8 cellular contexts compared by ENCODE assay signal in genomic region chr16:18591908-18592307, GRCh38. TPM values are rescaled to one million over a fixed set of nuclear protein-coding genes. Genes with fewer than 3 reads are reported as not detected.
DNase-seq lines count a peak whose midpoint lies in the region; FAIRE-seq and TF ChIP-seq lines count a peak whose summit lies in the region.
"Not testable (repeated sequence)": the region's sequence is repeated elsewhere in the genome, so short reads cannot be mapped to it uniquely, and the experiment has no call there.

No MANE protein-coding gene starts in this region.

- not testable (repeated sequence) for FAIRE-seq in D721Med (lab: Jason Lieb, UNC); RCC 7860 (lab: Jason Lieb, UNC); small intestine (lab: Jason Lieb, UNC)

- H3K27me3 Mint-ChIP-seq in HFFc6 (ENCODE audit: insufficient read depth); activated CD4-positive, alpha-beta memory T cell treated with anti-CD3 and anti-CD28 coated beads for 36 hours: not testable (repeated sequence)

- intact Hi-C loops in activated CD4-positive, alpha-beta memory T cell treated with anti-CD3 and anti-CD28 coated beads for 36 hours (cut with micrococcal nuclease), result not testable (repeated sequence)

- CTCF ChIA-PET in activated CD4-positive, alpha-beta memory T cell treated with anti-CD3 and anti-CD28 coated beads for 36 hours (lab: Charles Lee), result not testable (repeated sequence)

- H3K4me3 ChIP-seq in iPS DF 6.9 (ENCODE audit: low read length); small intestine (ENCODE audit: low read depth in 1 of 2, low read length in 2 of 2): not testable (repeated sequence)

- not testable (repeated sequence) for H3K9me3 Mint-ChIP-seq in HFFc6; activated CD4-positive, alpha-beta memory T cell treated with anti-CD3 and anti-CD28 coated beads for 36 hours

- DNase-seq in D721Med (ENCODE audit: insufficient read length, low spot score), result not testable (repeated sequence)
- DNase-seq in HFFc6 (peak; percentile 13), NCI-H2029 treated with DMSO at 0.1 percent for 48 hours (lab: John Stamatoyannopoulos, UW) (peak; percentile 16), RCC 7860 (ENCODE audit: low spot score) (peak; percentile 11), ecto neural progenitor cell (ENCODE audit: low spot score) (peak; percentile 53), iPS DF 6.9 (ENCODE audit: low read depth, low spot score) (peak; percentile 20), small intestine (peak; percentile 39)
- peak; percentile 12 for DNase-seq in activated CD4-positive, alpha-beta memory T cell treated with anti-CD3 and anti-CD28 coated beads for 36 hours

- not testable (repeated sequence) for H3K27ac ChIP-seq in iPS DF 6.9 (ENCODE audit: low read length); small intestine (ENCODE audit: low read depth in 1 of 2, low read length in 1 of 2)

- POLR2A ChIA-PET in activated CD4-positive, alpha-beta memory T cell treated with anti-CD3 and anti-CD28 coated beads for 36 hours (lab: Charles Lee), result not testable (repeated sequence)

- not testable (repeated sequence) for H3K4me1 Mint-ChIP-seq in HFFc6 (ENCODE audit: low read depth); activated CD4-positive, alpha-beta memory T cell treated with anti-CD3 and anti-CD28 coated beads for 36 hours (ENCODE audit: low read depth)

- H3K27me3 ChIP-seq in iPS DF 6.9 (ENCODE audit: control insufficient read depth, insufficient read depth, low read length); small intestine (ENCODE audit: control insufficient read depth in 2 of 2, insufficient read depth in 2 of 2, low read length in 2 of 2): not testable (repeated sequence)

- H3K36me3 ChIP-seq in iPS DF 6.9 (ENCODE audit: control insufficient read depth, insufficient read depth, low read length); small intestine (ENCODE audit: control insufficient read depth in 2 of 2, insufficient read depth in 2 of 2, low read length in 2 of 2): not testable (repeated sequence)

- H3K4me1 ChIP-seq in iPS DF 6.9 (ENCODE audit: control insufficient read depth, insufficient read depth, low read length); small intestine (ENCODE audit: control insufficient read depth in 2 of 2, insufficient read depth in 1 of 2, low read depth in 1 of 2, low read length in 1 of 2): not testable (repeated sequence)

- not testable (repeated sequence) for H3K4me3 Mint-ChIP-seq in HFFc6; activated CD4-positive, alpha-beta memory T cell treated with anti-CD3 and anti-CD28 coated beads for 36 hours

- not testable (repeated sequence) for H3K27ac Mint-ChIP-seq in HFFc6; activated CD4-positive, alpha-beta memory T cell treated with anti-CD3 and anti-CD28 coated beads for 36 hours

- not testable (repeated sequence) for H3K36me3 Mint-ChIP-seq in HFFc6 (ENCODE audit: low read depth); activated CD4-positive, alpha-beta memory T cell treated with anti-CD3 and anti-CD28 coated beads for 36 hours

- no CpG with 5 or more reads among the region's 4 CpGs for WGBS in iPS DF 6.9 (ENCODE audit: insufficient coverage, insufficient read length)
- WGBS in small intestine, 3 donors, result 64 to 79% (median 79%) methylated on average over 4 of the region's 4 CpGs

- peak; percentile 20 for TF ChIP-seq CTCF in D721Med (IDR thresholded peaks at IDR 0.05; ENCODE audit: insufficient read depth, missing control alignments)
- peak; percentile 34; the same call in 1 of the 2 replicates for TF ChIP-seq CTCF in HFFc6 (IDR thresholded peaks at IDR 0.05)

- not testable (repeated sequence) for H3K9me3 ChIP-seq in iPS DF 6.9 (ENCODE audit: control insufficient read depth, insufficient read depth, low read length); small intestine (ENCODE audit: control insufficient read depth, low read depth)

RNA-seq across cellular contexts. Expression of gene NOMO2, which starts 30.0 kb away (rescaled TPM):
- total RNA-seq in HFFc6 (2021; fragmentation: NEBNext Ultra II Directional; extraction: Animal tissue kit (Norgen Biotek cat#: 25700)), result 100 to 1,000 TPM; 211 to 262 (median 239) TPM
- 10 to 100 TPM; 84.8 to 95.5 TPM for total RNA-seq in activated CD4-positive, alpha-beta memory T cell treated with anti-CD3 and anti-CD28 coated beads for 36 hours
- 10 to 100 TPM; 54.6 to 82.6 (median 66.0) TPM for polyA plus RNA-seq in small intestine
